ENCODE assay signal across 8 cellular contexts in genomic region chr17:58328195-58329034, GRCh38. TPM values are rescaled to one million over a fixed set of nuclear protein-coding genes. Genes with fewer than 3 reads are reported as not detected.
DNase-seq lines count a peak whose midpoint lies in the region; ATAC-seq and TF ChIP-seq lines count a peak whose summit lies in the region.

TSPOAP1 (minus strand) TSS chr17:58328795; CDS start chr17:58327920, 875 bp downstream.

- ATAC-seq in HG03432 (IDR thresholded peaks at IDR 0.05; ENCODE audit: unreplicated experiment) = peak; percentile 13
- ATAC-seq in effector memory CD8-positive, alpha-beta T cell (replicated peaks) = peak; percentile 49
- no peak for ATAC-seq in GM18861 (IDR thresholded peaks at IDR 0.05; ENCODE audit: unreplicated experiment)
- no peak for ATAC-seq in GM21447 (IDR thresholded peaks at IDR 0.05; ENCODE audit: unreplicated experiment)

- peak; percentile 63 for TF ChIP-seq POLR2A in GM15510 (IDR thresholded peaks at IDR 0.05; ENCODE audit: borderline replicate concordance, extremely low read depth, insufficient read length)

- H3K27ac Mint-ChIP-seq in activated CD4-positive, alpha-beta T cell treated with anti-CD3 and anti-CD28 coated beads, Interleukin-2, amount 10 ng/mL, durations not matched to agents 24 days and 14 days = peak within 1 kb of the TSS; percentile 96
- H3K27ac Mint-ChIP-seq in effector memory CD8-positive, alpha-beta T cell = peak within 1 kb of the TSS; percentile 92 to 95

- peak within 1 kb of the TSS; percentile 91 for H3K4me3 Mint-ChIP-seq in activated CD4-positive, alpha-beta T cell treated with anti-CD3 and anti-CD28 coated beads, Interleukin-2, amount 10 ng/mL, durations not matched to agents 24 days and 14 days
- H3K4me3 Mint-ChIP-seq in effector memory CD8-positive, alpha-beta T cell = peak within 1 kb of the TSS; percentile 90 to 100

- peaks cover 4% of the 10 kb centered on the region for H3K9me3 Mint-ChIP-seq in activated CD4-positive, alpha-beta T cell treated with anti-CD3 and anti-CD28 coated beads, Interleukin-2, amount 10 ng/mL, durations not matched to agents 24 days and 14 days
- H3K9me3 Mint-ChIP-seq in effector memory CD8-positive, alpha-beta T cell = no peaks in the 10 kb centered on the region

- peaks cover 4% of the 10 kb centered on the region for H3K27me3 Mint-ChIP-seq in activated CD4-positive, alpha-beta T cell treated with anti-CD3 and anti-CD28 coated beads, Interleukin-2, amount 10 ng/mL, durations not matched to agents 24 days and 14 days
- no peaks in the 10 kb centered on the region for H3K27me3 Mint-ChIP-seq in effector memory CD8-positive, alpha-beta T cell

- H3K36me3 Mint-ChIP-seq in activated CD4-positive, alpha-beta T cell treated with anti-CD3 and anti-CD28 coated beads, Interleukin-2, amount 10 ng/mL, durations not matched to agents 24 days and 14 days (ENCODE audit: low read depth) = peaks cover 52% of the 10 kb centered on the region
- peaks cover 70% of the 10 kb centered on the region for H3K36me3 Mint-ChIP-seq in effector memory CD8-positive, alpha-beta T cell (ENCODE audit: insufficient read depth)

- intact Hi-C loops in activated CD4-positive, alpha-beta T cell treated with anti-CD3 and anti-CD28 coated beads, Interleukin-2, amount 10 ng/mL, durations not matched to agents 24 days and 14 days (cut with micrococcal nuclease) = loop anchor here (1.0 to 2.0 kb wide), 6 partner anchors 10 to 322 kb away; partner anchors contain the start of genes SRSF1 and SUPT4H1
- intact Hi-C loops in posterior vena cava (cut with DNase I) = no loop called here

- DNase-seq in activated CD4-positive, alpha-beta T cell treated with anti-CD3 and anti-CD28 coated beads, Interleukin-2, amount 10 ng/mL, durations not matched to agents 24 days and 14 days = peak; percentile 94
- peak; percentile 67 to 73 (median 70) for DNase-seq in effector memory CD8-positive, alpha-beta T cell
- DNase-seq in posterior vena cava (ENCODE audit: low spot score) = peak; percentile 83
- DNase-seq in NCI-H1436 treated with DMSO at 0.1 percent for 48 hours (lab: John Stamatoyannopoulos, UW) = no peak

- peaks cover 43% of the 10 kb centered on the region for H3K4me1 Mint-ChIP-seq in activated CD4-positive, alpha-beta T cell treated with anti-CD3 and anti-CD28 coated beads, Interleukin-2, amount 10 ng/mL, durations not matched to agents 24 days and 14 days
- H3K4me1 Mint-ChIP-seq in effector memory CD8-positive, alpha-beta T cell (ENCODE audit: low read depth in 2 of 2) = peaks cover 62 to 67% of the 10 kb centered on the region in 2 donors

RNA-seq across cellular contexts. Expression of gene TSPOAP1, which starts in this region (rescaled TPM):
- 22.6 and 23.6 TPM in 2 replicates for total RNA-seq in activated CD4-positive, alpha-beta T cell treated with anti-CD3 and anti-CD28 coated beads, Interleukin-2, amount 10 ng/mL, durations not matched to agents 24 days and 14 days
- total RNA-seq in posterior vena cava = 1 to 10 TPM; 8.2 to 10.0 TPM

Comparison
In these comparisons a context has a peak if more than half of its experiments do, and no peak if none do; other contexts are left out.
1. ATAC-seq: peak in HG03432 (single experiment) and effector memory CD8-positive, alpha-beta T cell (single experiment); none in GM18861 (single experiment) and GM21447 (single experiment).